ENCODE assay signal across 8 cellular contexts in genomic region chr18:26429535-26429934, GRCh38.
DNase-seq lines count a peak whose midpoint lies in the region; ATAC-seq and TF ChIP-seq lines count a peak whose summit lies in the region.

No MANE protein-coding gene starts in this region.

- DNase-seq in COLO668 (lab: John Stamatoyannopoulos, UW; ENCODE audit: unreplicated experiment) (peak; percentile 67), IMR-90 (peak; percentile 88), mesenchymal stem cell (peak; percentile 82), 8988T (no peak)
- no peak for DNase-seq in stimulated activated effector memory CD8-positive, alpha-beta T cell treated with anti-CD3 and anti-CD28 coated beads, Interleukin-12 subunit alpha, Interleukin-12 subunit beta, amount 100 ng/mL, for 72 hours (ENCODE audit: low spot score in 2 of 2)

- H2BK15ac ChIP-seq in IMR-90 (ENCODE audit: low read depth, low read length) (no peak overlapping the region), mesenchymal stem cell (ENCODE audit: low read depth, poor library complexity, severe bottlenecking) (no peak overlapping the region)

- H2BK5ac ChIP-seq in IMR-90 (ENCODE audit: low read depth, low read length, poor library complexity, severe bottlenecking) (no peak overlapping the region), mesenchymal stem cell (ENCODE audit: low read depth, low read length, poor library complexity, severe bottlenecking) (no peak overlapping the region)

- in situ Hi-C loops in IMR-90 (cut with MboI; ENCODE audit: low sequenced_read_pairs): no loop called here

- no peak overlapping the region for H4K8ac ChIP-seq in IMR-90 (ENCODE audit: low read depth in 2 of 2, low read length in 2 of 2)
- H4K8ac ChIP-seq in mesenchymal stem cell (ENCODE audit: low read length): no peak overlapping the region

- H3K27ac ChIP-seq in IMR-90 (ENCODE audit: insufficient read depth, low read length): no peak overlapping the region
- H3K27ac ChIP-seq in mesenchymal stem cell (ENCODE audit: low read length, poor library complexity, severe bottlenecking): no peak overlapping the region

- H3K79me1 ChIP-seq in IMR-90 (ENCODE audit: low read depth in 1 of 2, low read length in 2 of 2): no peaks in the 10 kb centered on the region
- no peaks in the 10 kb centered on the region for H3K79me1 ChIP-seq in mesenchymal stem cell (replicated peaks; ENCODE audit: low read length, poor library complexity, severe bottlenecking)

- no peak overlapping the region for H3K18ac ChIP-seq in IMR-90 (ENCODE audit: low read depth, low read length)
- H3K18ac ChIP-seq in mesenchymal stem cell (ENCODE audit: low read depth in 1 of 2, low read length in 2 of 2): no peak overlapping the region

- CTCF ChIA-PET in IMR-90 (lab: Yijun Ruan, JAX): interaction anchor here (0.7 to 1.3 kb wide), 2 partner anchors 46 to 114 kb away, joined by 4 read pairs; no protein-coding TSS in a partner anchor

- no peak overlapping the region for H3K56ac ChIP-seq in IMR-90 (ENCODE audit: extremely low read depth, insufficient read depth, low read length)

- no peak for TF ChIP-seq RAD21 in IMR-90 (IDR thresholded peaks at IDR 0.05; ENCODE audit: low read length)

- H3K9me1 ChIP-seq in IMR-90 (ENCODE audit: insufficient read depth, low read length): no peaks in the 10 kb centered on the region

- H3K4me3 ChIP-seq in IMR-90 (ENCODE audit: insufficient read depth, low read depth, low read length) (no peak overlapping the region), mesenchymal stem cell (ENCODE audit: insufficient read depth in 1 of 2, low read depth in 1 of 2, low read length in 2 of 2) (no peak overlapping the region)

- POLR2A ChIA-PET in IMR-90 (lab: Charles Lee; ENCODE audit: unreplicated experiment): no interaction called here

- no peaks in the 10 kb centered on the region; the same call in 1 of the 2 replicates for H3K27me3 ChIP-seq in IMR-90 (ENCODE audit: control insufficient read depth, insufficient read depth, low read length)
- no peaks in the 10 kb centered on the region for H3K27me3 ChIP-seq in mesenchymal stem cell (ENCODE audit: control insufficient read depth in 1 of 2, insufficient read depth in 1 of 2, low read length in 2 of 2)

- H3K9ac ChIP-seq in IMR-90 (ENCODE audit: low read depth, low read length): no peak overlapping the region
- H3K9ac ChIP-seq in mesenchymal stem cell (ENCODE audit: low read length): no peak overlapping the region

- H3K27ac Mint-ChIP-seq in brain: peak overlapping the region in 3 of 5 experiments; percentile 41 to 70 (median 63)
- no peak overlapping the region for H3K27ac Mint-ChIP-seq in stimulated activated effector memory CD8-positive, alpha-beta T cell treated with anti-CD3 and anti-CD28 coated beads, Interleukin-12 subunit alpha, Interleukin-12 subunit beta, amount 100 ng/mL, for 72 hours

- dilution Hi-C loops in IMR-90 (cut with HindIII; ENCODE audit: low sequenced_read_pairs, unreplicated experiment): no loop called here

- ATAC-seq in IMR-90 (ENCODE audit: low read depth): peak; percentile 100
- no peak for ATAC-seq in stimulated activated effector memory CD8-positive, alpha-beta T cell treated with anti-CD3 and anti-CD28 coated beads, Interleukin-12 subunit alpha, Interleukin-12 subunit beta, amount 100 ng/mL, for 72 hours
- ATAC-seq in GM21825 (IDR thresholded peaks at IDR 0.05; ENCODE audit: unreplicated experiment): no peak
- ATAC-seq in HG03432 (IDR thresholded peaks at IDR 0.05; ENCODE audit: unreplicated experiment): no peak

- H4K5ac ChIP-seq in IMR-90 (ENCODE audit: low read depth, low read length): no peak overlapping the region

- no peaks in the 10 kb centered on the region for H3K36me3 ChIP-seq in IMR-90 (ENCODE audit: control insufficient read depth, insufficient read depth, low read length)
- H3K36me3 ChIP-seq in mesenchymal stem cell (ENCODE audit: control insufficient read depth in 1 of 2, insufficient read depth in 2 of 2, low read depth in 1 of 2, low read length in 2 of 2): no peaks in the 10 kb centered on the region

- BruUV-seq in IMR-90 (replicated peaks; lab: Mats Ljungman, UMichigan): no TSS peak

- intact Hi-C loops in IMR-90 (cut with micrococcal nuclease): loop anchor here (5.0 kb wide), 1 partner anchor 118 kb away; the partner anchor contains the start of gene KCTD1

- H2AFZ ChIP-seq in IMR-90 (replicated peaks; ENCODE audit: low read length, poor library complexity) (no peak overlapping the region), mesenchymal stem cell (ENCODE audit: low read depth, low read length) (no peak overlapping the region)

- H3K14ac ChIP-seq in IMR-90 (replicated peaks; ENCODE audit: low read depth, low read length) (no peak overlapping the region), mesenchymal stem cell (ENCODE audit: low read length in 2 of 2) (no peak overlapping the region)

- no peak overlapping the region for H3K4me2 ChIP-seq in IMR-90 (ENCODE audit: low read depth, low read length)
- H3K4me2 ChIP-seq in mesenchymal stem cell (ENCODE audit: low read length, poor library complexity, severe bottlenecking): no peak overlapping the region

- peaks cover 12% of the 10 kb centered on the region for H3K4me1 Mint-ChIP-seq in brain
- peaks cover 4% of the 10 kb centered on the region for H3K4me1 Mint-ChIP-seq in stimulated activated effector memory CD8-positive, alpha-beta T cell treated with anti-CD3 and anti-CD28 coated beads, Interleukin-12 subunit alpha, Interleukin-12 subunit beta, amount 100 ng/mL, for 72 hours

- no peaks in the 10 kb centered on the region for H4K20me1 ChIP-seq in IMR-90 (ENCODE audit: insufficient read depth, low read length)

- H3K4ac ChIP-seq in IMR-90 (ENCODE audit: low read depth, low read length) (no peak overlapping the region), mesenchymal stem cell (ENCODE audit: low read depth in 1 of 2, low read length in 2 of 2) (no peak overlapping the region)

- H2BK120ac ChIP-seq in IMR-90 (ENCODE audit: low read depth, low read length) (no peak overlapping the region), mesenchymal stem cell (ENCODE audit: low read depth, low read length) (no peak overlapping the region)

- TF ChIP-seq POLR2A in IMR-90 (IDR thresholded peaks at IDR 0.05; ENCODE audit: low read depth, low read length): no peak

- H3K9me3 ChIP-seq in IMR-90 (ENCODE audit: control insufficient read depth, insufficient read depth, low read length): no peaks in the 10 kb centered on the region
- H3K9me3 ChIP-seq in mesenchymal stem cell (ENCODE audit: control insufficient read depth, low read length): no peaks in the 10 kb centered on the region

- no peak for TF ChIP-seq CTCF in IMR-90 (conservative IDR thresholded peaks at IDR 0.05; ENCODE audit: low read depth, low read length)
- TF ChIP-seq CTCF in brain (conservative IDR thresholded peaks at IDR 0.05): no peak

- H2AK9ac ChIP-seq in IMR-90 (replicated peaks; ENCODE audit: low read depth, low read length, poor library complexity): no peak overlapping the region

- H2BK12ac ChIP-seq in mesenchymal stem cell (ENCODE audit: low read length in 2 of 2): no peak overlapping the region

- no peaks in the 10 kb centered on the region for H3K27me3 Mint-ChIP-seq in brain

- no peak overlapping the region for H2BK20ac ChIP-seq in IMR-90 (ENCODE audit: low read depth, low read length)

- H4K91ac ChIP-seq in IMR-90 (ENCODE audit: insufficient read depth, low read depth, low read length): no peak overlapping the region
- H4K91ac ChIP-seq in mesenchymal stem cell (ENCODE audit: low read length): no peak overlapping the region

- H2AK5ac ChIP-seq in IMR-90 (ENCODE audit: low read depth, low read length): no peak overlapping the region
- H2AK5ac ChIP-seq in mesenchymal stem cell (ENCODE audit: low read length, severe bottlenecking): no peak overlapping the region

- WGBS in IMR-90 (ENCODE audit: extremely low coverage in 2 of 2, insufficient read length in 1 of 2), 2 experiments: no CpG with 5 or more reads among the region's 3 CpGs
- 47% methylated on average over 2 of the region's 3 CpGs for WGBS in mesenchymal stem cell

- H3K23ac ChIP-seq in IMR-90 (ENCODE audit: low read depth, low read length): no peak overlapping the region
- no peak overlapping the region for H3K23ac ChIP-seq in mesenchymal stem cell (ENCODE audit: low read length in 2 of 2)

- no peaks in the 10 kb centered on the region for H3K4me1 ChIP-seq in IMR-90 (ENCODE audit: control insufficient read depth, insufficient read depth, low read length)
- peaks cover 6% of the 10 kb centered on the region for H3K4me1 ChIP-seq in mesenchymal stem cell (ENCODE audit: control insufficient read depth, insufficient read depth, low read depth, low read length)

- no peaks in the 10 kb centered on the region for H3K36me3 Mint-ChIP-seq in brain
- H3K36me3 Mint-ChIP-seq in stimulated activated effector memory CD8-positive, alpha-beta T cell treated with anti-CD3 and anti-CD28 coated beads, Interleukin-12 subunit alpha, Interleukin-12 subunit beta, amount 100 ng/mL, for 72 hours: no peaks in the 10 kb centered on the region

- no peak overlapping the region for H3K4me3 Mint-ChIP-seq in brain
- H3K4me3 Mint-ChIP-seq in stimulated activated effector memory CD8-positive, alpha-beta T cell treated with anti-CD3 and anti-CD28 coated beads, Interleukin-12 subunit alpha, Interleukin-12 subunit beta, amount 100 ng/mL, for 72 hours: no peak overlapping the region

- H3K9me3 Mint-ChIP-seq in brain: peaks cover 0 to 5% (median 3%) of the 10 kb centered on the region in 5 experiments
- H3K9me3 Mint-ChIP-seq in stimulated activated effector memory CD8-positive, alpha-beta T cell treated with anti-CD3 and anti-CD28 coated beads, Interleukin-12 subunit alpha, Interleukin-12 subunit beta, amount 100 ng/mL, for 72 hours: peaks cover 2% of the 10 kb centered on the region

TF ChIP-seq in IMR-90, 13 proteins besides CTCF, POLR2A, EP300 and RAD21:
- TF ChIP-seq RCOR1 (IDR thresholded peaks at IDR 0.05; ENCODE audit: insufficient replicate concordance, low read length) (no peak), FOS (IDR thresholded peaks at IDR 0.05; ENCODE audit: low read depth, low read length) (peak; percentile 54; the same call in 1 of the 2 replicates), NFE2L2 (IDR thresholded peaks at IDR 0.05; ENCODE audit: low read depth, low read length) (peak; percentile 54; the same call in 1 of the 2 replicates), SMC3 (IDR thresholded peaks at IDR 0.05; ENCODE audit: low read depth, low read length) (no peak)

Comparison
In these comparisons a context has a peak if more than half of its experiments do, and no peak if none do; other contexts are left out.
1. DNase-seq: peak in COLO668 (single experiment), IMR-90 (single experiment) and mesenchymal stem cell (single experiment); none in stimulated activated effector memory CD8-positive, alpha-beta T cell treated with anti-CD3 and anti-CD28 coated beads, Interleukin-12 subunit alpha, Interleukin-12 subunit beta, amount 100 ng/mL, for 72 hours (0 of 2) and 8988T (single experiment).